9 cellular contexts compared by ENCODE assay signal in the genomic region with DNA sequence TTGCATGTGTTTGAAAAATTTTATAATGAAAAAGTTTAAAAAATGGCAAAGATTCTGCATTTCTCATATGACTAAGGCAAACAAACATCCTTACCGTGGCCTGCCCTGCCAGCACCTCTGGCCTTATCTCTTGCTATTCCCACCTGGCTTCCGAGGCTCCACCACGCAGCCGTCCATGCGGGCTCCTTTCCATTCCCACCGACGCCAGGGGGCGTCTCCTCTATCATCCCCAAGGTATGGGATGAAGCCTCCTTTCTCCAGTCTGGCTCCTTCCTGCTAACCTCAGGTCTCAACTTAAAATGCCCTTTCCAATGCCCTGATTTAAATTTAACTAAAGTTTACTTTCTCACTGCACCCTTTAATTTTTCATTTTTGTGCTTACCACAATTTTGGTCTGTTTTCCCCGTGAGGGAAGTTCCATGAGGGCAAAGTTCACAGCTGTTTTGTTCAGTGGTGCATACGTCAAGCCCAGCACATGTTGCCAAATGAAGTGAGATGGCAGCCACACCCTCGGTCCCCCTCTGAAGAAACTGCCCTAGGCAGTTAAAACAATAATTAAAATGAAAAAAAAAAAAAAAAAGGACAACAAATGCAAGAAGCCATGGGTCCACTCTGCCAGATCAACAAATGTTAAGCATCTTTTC. TPM values are rescaled to one million over a fixed set of nuclear protein-coding genes. Genes with fewer than 3 reads are reported as not detected.
DNase-seq lines count a peak whose midpoint lies in the region; ATAC-seq and TF ChIP-seq lines count a peak whose summit lies in the region.
"Had no signal": no experiment of that assay in that cellular context is flagged by ENCODE, and none has a peak within 500 bp of the region (broad histone marks: within the 10 kb centered on the region; RNA-seq: fewer than 3 reads in every experiment).

No MANE protein-coding gene starts in this region.

- intact Hi-C loops in spleen (cut with DNase I; ENCODE audit: low total_unique reads) = no loop called here

- DNase-seq in DMS53 treated with DMSO at 0.1 percent for 48 hours (lab: John Stamatoyannopoulos, UW; ENCODE audit: unreplicated experiment) = peak; percentile 72
- DNase-seq in LNCaP clone FGC (ENCODE audit: low read depth) = no peak
- DNase-seq in SW480 (ENCODE audit: low spot score) = peak; percentile 62
- DNase-seq in cardiac muscle cell (ENCODE audit: low read depth in 1 of 2, low spot score in 1 of 2) = peak; percentile 50 to 76
- no peak for DNase-seq in spleen
- DNase-seq in NCI-H446 treated with DMSO at 0.1 percent for 48 hours (lab: John Stamatoyannopoulos, UW) = no peak

- H3K27me3 ChIP-seq in cardiac muscle cell (no peaks in the 10 kb centered on the region), spleen (replicated peaks in 1 of 7) (peaks cover 0 to 6% (median 0%) of the 10 kb centered on the region in 7 donors)

- no peaks in the 10 kb centered on the region for H3K4me1 ChIP-seq in cardiac muscle cell (ENCODE audit: low read depth)
- H3K4me1 ChIP-seq in spleen = peaks cover 0 to 10% (median 4%) of the 10 kb centered on the region in 6 donors

- ATAC-seq in GM19467 (IDR thresholded peaks at IDR 0.05; ENCODE audit: unreplicated experiment) (no peak), HG02938 (IDR thresholded peaks at IDR 0.05; ENCODE audit: unreplicated experiment) (no peak)

- no peak for TF ChIP-seq POLR2A in spleen (IDR thresholded peaks at IDR 0.05)

- peak; percentile 70 for TF ChIP-seq CTCF in LNCaP clone FGC (IDR thresholded peaks at IDR 0.05; ENCODE audit: control insufficient read depth, extremely low read depth, insufficient read depth)
- peak; percentile 66 for TF ChIP-seq CTCF in cardiac muscle cell (IDR thresholded peaks at IDR 0.05; ENCODE audit: low read depth, low read length)
- peak in 8 of 11 experiments; percentile 30 to 67 (median 55) for TF ChIP-seq CTCF in spleen (IDR thresholded peaks at IDR 0.05 in 8 of 11, conservative IDR thresholded peaks at IDR 0.05 in 3 of 11)

- WGBS in spleen, 5 donors = 16 to 28% (median 23%) methylated on average over 11 of the region's 11 CpGs

- no peak overlapping the region for H3K27ac ChIP-seq in cardiac muscle cell
- H3K27ac ChIP-seq in spleen = no peak overlapping the region
- H3K27ac ChIP-seq: KMS-11 had no signal

- no peaks in the 10 kb centered on the region for H3K9me3 ChIP-seq in cardiac muscle cell (ENCODE audit: low read depth)
- peaks cover 0 to 20% (median 13%) of the 10 kb centered on the region in 8 donors for H3K9me3 ChIP-seq in spleen

- H3K4me3 ChIP-seq in LNCaP clone FGC (ENCODE audit: low read depth, low read length) (no peak overlapping the region), cardiac muscle cell (no peak overlapping the region), spleen (no peak overlapping the region)

- H3K36me3 ChIP-seq in cardiac muscle cell (no peaks in the 10 kb centered on the region), spleen (no peaks in the 10 kb centered on the region)

RNA-seq across cellular contexts. Expression of gene SDK2, which starts 13.3 kb away (rescaled TPM):
- 36.8 and 46.8 TPM in 2 replicates for total RNA-seq in cardiac muscle cell
- polyA plus RNA-seq in cardiac muscle cell = 11.8 and 14.2 TPM in 2 replicates
- 10 to 100 TPM in 5 of 7 donors, 1 to 10 TPM in 2; 9.2 to 16.5 (median 10.8) TPM for total RNA-seq in spleen
- under 1 TPM; 0.86 to 1.00 (median 0.96) TPM for polyA plus RNA-seq in spleen

Comparison
In these comparisons a context has a peak if more than half of its experiments do, and no peak if none do; other contexts are left out.
1. DNase-seq: peak in DMS53 treated with DMSO at 0.1 percent for 48 hours (single experiment), SW480 (single experiment) and cardiac muscle cell (2 of 2); none in LNCaP clone FGC (single experiment), spleen (single experiment) and NCI-H446 treated with DMSO at 0.1 percent for 48 hours (single experiment).
2. Peak in every context shown above with its lines, with median percentiles within 50 percentile points of each other: CTCF ChIP-seq.